In genomic region chr6:149990672-149991402, GRCh38 we compare ENCODE assay signal across 8 cellular contexts.
DNase-seq lines count a peak whose midpoint lies in the region; ATAC-seq lines count a peak whose summit lies in the region.

No MANE protein-coding gene starts in this region.

- DNase-seq in NCI-H345 (lab: John Stamatoyannopoulos, UW) (peak; percentile 51), NCI-H345 treated with DMSO at 0.1 percent for 48 hours (lab: John Stamatoyannopoulos, UW; ENCODE audit: unreplicated experiment) (no peak), NCI-H146 treated with DMSO at 0.1 percent for 48 hours (lab: John Stamatoyannopoulos, UW; ENCODE audit: unreplicated experiment) (peak; percentile 26), GM19240 (ENCODE audit: insufficient read length, low spot score) (no peak), NCI-H226 (no peak)
- no peak for DNase-seq in central memory CD8-positive, alpha-beta T cell (ENCODE audit: low spot score in 2 of 2)

- H3K36me3 ChIP-seq in neuron (ENCODE audit: insufficient read depth, low read length): no peaks in the 10 kb centered on the region

- no peak overlapping the region for H3K27ac Mint-ChIP-seq in central memory CD8-positive, alpha-beta T cell (ENCODE audit: low read depth)

- H3K4me1 Mint-ChIP-seq in central memory CD8-positive, alpha-beta T cell: peaks cover 32% of the 10 kb centered on the region

- peak overlapping the region; percentile 75 for H3K4me3 Mint-ChIP-seq in central memory CD8-positive, alpha-beta T cell

- ATAC-seq in central memory CD8-positive, alpha-beta T cell (replicated peaks; ENCODE audit: extremely low read depth, poor library complexity, severe bottlenecking): peak; percentile 39
- no peak for ATAC-seq in HG03457 (IDR thresholded peaks at IDR 0.05; ENCODE audit: unreplicated experiment)

- H3K4me1 ChIP-seq in neuron (ENCODE audit: insufficient read depth, low read length): peaks cover 9% of the 10 kb centered on the region

- peaks cover 7% of the 10 kb centered on the region for H3K9me3 Mint-ChIP-seq in central memory CD8-positive, alpha-beta T cell

- H3K36me3 Mint-ChIP-seq in central memory CD8-positive, alpha-beta T cell (ENCODE audit: insufficient read depth): peaks cover 7% of the 10 kb centered on the region

- peaks cover 65% of the 10 kb centered on the region for H3K27me3 ChIP-seq in neuron (ENCODE audit: insufficient read depth, low read length)

- peaks cover 18% of the 10 kb centered on the region for H3K9me3 ChIP-seq in neuron (ENCODE audit: low read length)

- H2AFZ ChIP-seq in neuron (ENCODE audit: low read depth, low read length): peak overlapping the region; percentile 37

- peaks cover 100% of the 10 kb centered on the region for H3K27me3 Mint-ChIP-seq in central memory CD8-positive, alpha-beta T cell

- H3K4me3 ChIP-seq in neuron (ENCODE audit: low read length): peak overlapping the region; percentile 21

Comparison
In these comparisons a context has a peak if more than half of its experiments do, and no peak if none do; other contexts are left out.
1. DNase-seq: peak in NCI-H345 (single experiment) and NCI-H146 treated with DMSO at 0.1 percent for 48 hours (single experiment); none in NCI-H345 treated with DMSO at 0.1 percent for 48 hours (single experiment), central memory CD8-positive, alpha-beta T cell (0 of 2), GM19240 (single experiment) and NCI-H226 (single experiment).